ENCODE assay signal across 24 cellular contexts in genomic region chr6:125678601-125679000, GRCh38.
"Had no signal": no experiment of that assay in that cellular context is flagged by ENCODE, and none has a peak within 500 bp of the region (broad histone marks: within the 10 kb centered on the region; RNA-seq: fewer than 3 reads in every experiment).

No MANE protein-coding gene starts in this region.

- H3K36me3 Mint-ChIP-seq: activated naive CD8-positive, alpha-beta T cell treated with anti-CD3 and anti-CD28 coated beads, Interleukin-2, amount 10 ng/mL, durations not matched to agents 7 days and 5 days had no signal

- ATAC-seq: activated CD8-positive, alpha-beta T cell treated with anti-CD3 and anti-CD28 coated beads, Interleukin-2, amount 10 ng/mL, durations not matched to agents 7 days and 5 days; WTC11 had no signal

- DNase-seq: activated CD4-positive, alpha-beta T cell treated with anti-CD3 and anti-CD28 coated beads for 48 hours; activated CD4-positive, alpha-beta T cell treated with anti-CD3 and anti-CD28 coated beads, Interleukin-2, amount 50 U/mL, for 4 hours; activated CD4-positive, CD25-positive, alpha-beta regulatory T cell treated with anti-CD3 and anti-CD28 coated beads, Interleukin-2, amount 50 U/mL, for 72 hours; activated CD8-positive, alpha-beta memory T cell treated with anti-CD3 and anti-CD28 coated beads, Interleukin-2, amount 50 U/mL, for 48 hours; activated CD8-positive, alpha-beta T cell treated with anti-CD3 and anti-CD28 coated beads, Interleukin-2, amount 10 ng/mL, durations not matched to agents 7 days and 5 days; activated naive CD4-positive, alpha-beta T cell treated with anti-CD3 and anti-CD28 coated beads, Interleukin-2, amount 50 U/mL, for 16 hours; activated naive CD8-positive, alpha-beta T cell treated with anti-CD3 and anti-CD28 coated beads, Interleukin-2, amount 10 ng/mL, durations not matched to agents 7 days and 5 days; activated T-cell treated with anti-CD3 and anti-CD28 coated beads, Interleukin-2, amount 50 U/mL, for 1 hour; adrenal gland; anterior cingulate cortex; caudate nucleus; Kasumi-1; KBM-7; NCI-H146; NCI-H187 treated with DMSO at 0.1 percent for 48 hours; NCI-H2081 treated with DMSO at 0.1 percent for 48 hours; NCI-H226; NCI-H69; Peyer's patch; SHP77 treated with DMSO at 0.1 percent for 48 hours had no signal

- H3K9me3 Mint-ChIP-seq: activated naive CD8-positive, alpha-beta T cell treated with anti-CD3 and anti-CD28 coated beads, Interleukin-2, amount 10 ng/mL, durations not matched to agents 7 days and 5 days; T-helper 1 cell treated with Interleukin-12 subunit alpha and Interleukin-12 subunit beta and Interleukin-4 antibody, amounts not matched to agents 30 μg/mL and 1 μg/mL, for 36 hours had no signal

- H3K4me1 ChIP-seq: adrenal gland, breast epithelium, Peyer's patch had no signal

- H3K4me3 ChIP-seq: adrenal gland, breast epithelium, Peyer's patch had no signal

- H3K27me3 ChIP-seq: adrenal gland, breast epithelium, Peyer's patch had no signal

- H3K4me3 Mint-ChIP-seq: activated CD8-positive, alpha-beta T cell treated with anti-CD3 and anti-CD28 coated beads, Interleukin-2, amount 10 ng/mL, durations not matched to agents 7 days and 5 days; activated naive CD8-positive, alpha-beta T cell treated with anti-CD3 and anti-CD28 coated beads, Interleukin-2, amount 10 ng/mL, durations not matched to agents 7 days and 5 days; T-helper 1 cell treated with Interleukin-12 subunit alpha and Interleukin-12 subunit beta and Interleukin-4 antibody, amounts not matched to agents 30 μg/mL and 1 μg/mL, for 36 hours; WTC11 had no signal

- H3K36me3 ChIP-seq: adrenal gland, breast epithelium, Peyer's patch had no signal

- H3K9me3 ChIP-seq: adrenal gland, breast epithelium, Peyer's patch had no signal

- H3K27ac Mint-ChIP-seq: activated CD8-positive, alpha-beta T cell treated with anti-CD3 and anti-CD28 coated beads, Interleukin-2, amount 10 ng/mL, durations not matched to agents 7 days and 5 days; activated naive CD8-positive, alpha-beta T cell treated with anti-CD3 and anti-CD28 coated beads, Interleukin-2, amount 10 ng/mL, durations not matched to agents 7 days and 5 days; T-helper 1 cell treated with Interleukin-12 subunit alpha and Interleukin-12 subunit beta and Interleukin-4 antibody, amounts not matched to agents 30 μg/mL and 1 μg/mL, for 36 hours; WTC11 had no signal

- H3K27ac ChIP-seq: adrenal gland, breast epithelium, Peyer's patch, RWPE1 had no signal
